ENCODE assay signal across 10 cellular contexts in genomic region chr2:189393440-189394111, GRCh38. TPM values are rescaled to one million over a fixed set of nuclear protein-coding genes. Genes with fewer than 3 reads are reported as not detected.
DNase-seq lines count a peak whose midpoint lies in the region; ATAC-seq and TF ChIP-seq lines count a peak whose summit lies in the region.
"Had no signal": no experiment of that assay in that cellular context is flagged by ENCODE, and none has a peak within 500 bp of the region (broad histone marks: within the 10 kb centered on the region; RNA-seq: fewer than 3 reads in every experiment).

No MANE protein-coding gene starts in this region.

- no peaks in the 10 kb centered on the region for H3K9me3 ChIP-seq in stomach
- H3K9me3 ChIP-seq in spleen, result peaks cover 0 to 13% (median 7%) of the 10 kb centered on the region in 8 donors

- H3K36me3 Mint-ChIP-seq in T-helper 2 cell treated with Interferon-gamma antibody and Interleukin-4, amounts not matched to agents 5 μg/mL and 100 μg/mL, for 36 hours (ENCODE audit: low read depth), result no peaks in the 10 kb centered on the region
- H3K36me3 Mint-ChIP-seq: naive thymus-derived CD4-positive, alpha-beta T cell had no signal

- H3K4me1 Mint-ChIP-seq in T-helper 2 cell treated with Interferon-gamma antibody and Interleukin-4, amounts not matched to agents 5 μg/mL and 100 μg/mL, for 36 hours (ENCODE audit: low read depth), result no peaks in the 10 kb centered on the region
- H3K4me1 Mint-ChIP-seq: naive thymus-derived CD4-positive, alpha-beta T cell had no signal

- TF ChIP-seq POLR2A in stomach (IDR thresholded peaks at IDR 0.05), result no peak
- TF ChIP-seq POLR2A in spleen (IDR thresholded peaks at IDR 0.05), result no peak

- H3K36me3 ChIP-seq in stomach, result no peaks in the 10 kb centered on the region
- H3K36me3 ChIP-seq in spleen, result no peaks in the 10 kb centered on the region

- intact Hi-C loops in left ventricle myocardium superior (cut with micrococcal nuclease), result no loop called here
- intact Hi-C loops in stomach (cut with DNase I; ENCODE audit: low total_unique reads), result no loop called here
- intact Hi-C loops in spleen (cut with DNase I; ENCODE audit: low total_unique reads), result no loop called here

- peak; percentile 98 for DNase-seq in HCEC 1CT
- DNase-seq in amniotic epithelial cell (ENCODE audit: low read depth), result peak; percentile 98
- DNase-seq in left ventricle myocardium superior, result no peak
- no peak for DNase-seq in stomach
- DNase-seq in spleen, result no peak
- DNase-seq in T-helper 2 cell treated with Interferon-gamma antibody and Interleukin-4, amounts not matched to agents 5 μg/mL and 100 μg/mL, for 36 hours (ENCODE audit: low spot score), result no peak
- DNase-seq in NCI-H187 treated with DMSO at 0.1 percent for 48 hours (lab: John Stamatoyannopoulos, UW), result no peak
- DNase-seq: activated CD4-positive, alpha-beta T cell treated with anti-CD3 and anti-CD28 coated beads, Interleukin-2, amount 50 U/mL, for 4 hours; naive thymus-derived CD4-positive, alpha-beta T cell had no signal

- no peak for TF ChIP-seq EP300 in stomach (IDR thresholded peaks at IDR 0.05)

- H3K9me3 Mint-ChIP-seq in T-helper 2 cell treated with Interferon-gamma antibody and Interleukin-4, amounts not matched to agents 5 μg/mL and 100 μg/mL, for 36 hours, result no peaks in the 10 kb centered on the region

- WGBS in stomach, 5 donors, result 51 to 62% (median 60%) methylated on average over 2 of the region's 2 CpGs
- WGBS in spleen, 5 donors, result 67 to 93% (median 83%) methylated on average over 2 of the region's 2 CpGs

- H3K4me3 ChIP-seq in stomach (no peak overlapping the region), spleen (no peak overlapping the region)

- ATAC-seq in left ventricle myocardium superior, result peak; percentile 47
- no peak for ATAC-seq in GM18870 (IDR thresholded peaks at IDR 0.05; ENCODE audit: unreplicated experiment)
- ATAC-seq: naive thymus-derived CD4-positive, alpha-beta T cell had no signal

- H3K27me3 ChIP-seq in stomach (no peaks in the 10 kb centered on the region), spleen (replicated peaks in 1 of 7) (no peaks in the 10 kb centered on the region)

- H3K27ac Mint-ChIP-seq in T-helper 2 cell treated with Interferon-gamma antibody and Interleukin-4, amounts not matched to agents 5 μg/mL and 100 μg/mL, for 36 hours, result no peak overlapping the region
- H3K27ac Mint-ChIP-seq: naive thymus-derived CD4-positive, alpha-beta T cell had no signal

- H3K4me1 ChIP-seq in stomach (no peaks in the 10 kb centered on the region), spleen (no peaks in the 10 kb centered on the region)

- H3K27me3 Mint-ChIP-seq in T-helper 2 cell treated with Interferon-gamma antibody and Interleukin-4, amounts not matched to agents 5 μg/mL and 100 μg/mL, for 36 hours (ENCODE audit: low read depth), result peaks cover 3% of the 10 kb centered on the region
- H3K27me3 Mint-ChIP-seq: naive thymus-derived CD4-positive, alpha-beta T cell had no signal

- TF ChIP-seq CTCF in stomach (IDR thresholded peaks at IDR 0.05) (no peak), spleen (IDR thresholded peaks at IDR 0.05 in 8 of 11, conservative IDR thresholded peaks at IDR 0.05 in 3 of 11) (no peak)

- H3K4me3 Mint-ChIP-seq in T-helper 2 cell treated with Interferon-gamma antibody and Interleukin-4, amounts not matched to agents 5 μg/mL and 100 μg/mL, for 36 hours, result no peak overlapping the region
- H3K4me3 Mint-ChIP-seq: naive thymus-derived CD4-positive, alpha-beta T cell had no signal

- H3K27ac ChIP-seq in stomach (peak overlapping the region in 4 of 5 donors; percentile 26 to 68 (median 59)), spleen (no peak overlapping the region)

RNA-seq across cellular contexts. Expression of gene WDR75, which starts 47.7 kb away (rescaled TPM):
- total RNA-seq in left ventricle myocardium superior, result 15.1 TPM
- 10 to 100 TPM in 4 of 5 donors, 1 to 10 TPM in 1; 6.1 to 89.9 (median 66.9) TPM for total RNA-seq in stomach
- 10 to 100 TPM; 12.1 to 21.4 (median 14.0) TPM for polyA plus RNA-seq in stomach
- total RNA-seq in spleen, result 10 to 100 TPM; 30.2 to 66.5 (median 40.9) TPM
- 10 to 100 TPM; 27.1 to 29.1 (median 27.9) TPM for polyA plus RNA-seq in spleen

Comparison
In these comparisons a context has a peak if more than half of its experiments do, and no peak if none do; other contexts are left out.
1. DNase-seq: peak in HCEC 1CT (single experiment) and amniotic epithelial cell (single experiment); none in left ventricle myocardium superior (single experiment), stomach (single experiment), spleen (single experiment), T-helper 2 cell treated with Interferon-gamma antibody and Interleukin-4, amounts not matched to agents 5 μg/mL and 100 μg/mL, for 36 hours (single experiment) and NCI-H187 treated with DMSO at 0.1 percent for 48 hours (single experiment).
2. H3K27ac ChIP-seq: peak in stomach (4 of 5); none in spleen (0 of 8).